In the genomic region with DNA sequence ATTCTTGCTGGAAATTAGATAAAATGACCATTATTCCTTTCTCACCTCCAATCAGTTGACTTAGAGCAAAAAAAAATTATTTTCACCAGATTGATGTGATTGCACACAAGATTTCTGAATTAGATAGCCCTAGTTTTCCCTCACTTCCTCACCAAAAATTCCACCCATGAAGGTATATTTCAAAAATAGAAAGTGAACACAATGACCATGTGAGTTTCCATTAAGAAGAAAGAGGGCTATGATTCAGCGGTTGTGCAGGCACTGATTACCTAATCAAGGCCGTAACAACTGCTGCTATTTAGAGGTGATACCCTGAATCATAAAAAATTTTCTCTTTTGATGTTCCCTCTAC, we compare ENCODE assay signal across 15 cellular contexts. TPM values are rescaled to one million over a fixed set of nuclear protein-coding genes. Genes with fewer than 3 reads are reported as not detected.
DNase-seq lines count a peak whose midpoint lies in the region; ATAC-seq, FAIRE-seq and TF ChIP-seq lines count a peak whose summit lies in the region.
"Had no signal": no experiment of that assay in that cellular context is flagged by ENCODE, and none has a peak within 500 bp of the region (broad histone marks: within the 10 kb centered on the region; RNA-seq: fewer than 3 reads in every experiment).

No MANE protein-coding gene starts in this region.

- H3K4me2 ChIP-seq in HepG2 (ENCODE audit: low read depth, low read length), result no peak overlapping the region
- H3K4me2 ChIP-seq: smooth muscle cell had no signal

- POLR2A ChIA-PET in HepG2 (lab: Yijun Ruan, JAX), result no interaction called here

- H3K4me1 ChIP-seq in liver (ENCODE audit: control insufficient read depth in 4 of 4, insufficient read depth in 4 of 4, low read length in 3 of 4), result peaks cover 3 to 42% (median 18%) of the 10 kb centered on the region in 4 donors
- peaks cover 11% of the 10 kb centered on the region for H3K4me1 ChIP-seq in HepG2 (ENCODE audit: insufficient read depth, low read length)
- H3K4me1 ChIP-seq in vagina, result no peaks in the 10 kb centered on the region

- no peaks in the 10 kb centered on the region for H3K27me3 ChIP-seq in liver (ENCODE audit: control insufficient read depth in 4 of 4, insufficient read depth in 4 of 4, low read length in 3 of 4)
- peaks cover 0 to 12% of the 10 kb centered on the region in 2 experiments; a peak in 2 of 5 replicates for H3K27me3 ChIP-seq in HepG2 (ENCODE audit: control insufficient read depth in 1 of 2, insufficient read depth in 2 of 2, low read length in 2 of 2)
- no peaks in the 10 kb centered on the region for H3K27me3 ChIP-seq in brain microvascular endothelial cell (replicated peaks)
- no peaks in the 10 kb centered on the region for H3K27me3 ChIP-seq in vagina
- no peaks in the 10 kb centered on the region for H3K27me3 ChIP-seq in H7 (ENCODE audit: control insufficient read depth, insufficient read depth, low read length)

- no peaks in the 10 kb centered on the region for H4K20me1 ChIP-seq in HepG2 (ENCODE audit: insufficient read depth, low read length)

- H2AFZ ChIP-seq in HepG2 (ENCODE audit: low read length), result no peak overlapping the region

- H3K27ac ChIP-seq in liver (ENCODE audit: low read depth in 1 of 2, low read length in 2 of 2) (peak overlapping the region; percentile 61 to 84), HepG2 (ENCODE audit: extremely low read length, insufficient read depth, low read length) (no peak overlapping the region), brain microvascular endothelial cell (no peak overlapping the region), vagina (peak overlapping the region; percentile 46)

- in situ Hi-C loops in HepG2 (cut with HindIII; ENCODE audit: extremely low pct_ligation_motif_present, low pct_unique_long_range_greater_than_20kb) (no loop called here), brain microvascular endothelial cell (cut with HindIII; ENCODE audit: low pct_ligation_motif_present, low sequenced_read_pairs) (no loop called here)

- H3K4me3 ChIP-seq in liver (ENCODE audit: low read depth in 1 of 3, low read length in 3 of 3) (no peak overlapping the region), HepG2 (replicated peaks in 1 of 3; ENCODE audit: insufficient read depth in 1 of 3, low read depth in 2 of 3, low read length in 3 of 3) (no peak overlapping the region), brain microvascular endothelial cell (ENCODE audit: low read depth, low read length) (no peak overlapping the region), vagina (no peak overlapping the region), H7 (ENCODE audit: insufficient read depth, low read depth, low read length) (no peak overlapping the region)
- H3K4me3 ChIP-seq: smooth muscle cell had no signal

- TF ChIP-seq POLR2A in HepG2 (IDR thresholded peaks at IDR 0.05; ENCODE audit: insufficient read depth in 1 of 2, low read depth in 2 of 2, low read length in 2 of 2) (no peak), vagina (IDR thresholded peaks at IDR 0.05) (no peak)

- no peak for FAIRE-seq in HepG2 (lab: Jason Lieb, UNC)
- FAIRE-seq: GM12892 had no signal

- no peaks in the 10 kb centered on the region for H3K79me2 ChIP-seq in HepG2 (ENCODE audit: insufficient read depth, low read length)

- BruUV-seq in HepG2 (replicated peaks; lab: Mats Ljungman, UMichigan), result no TSS peak

- H3K9ac ChIP-seq in liver (ENCODE audit: low read depth in 1 of 2, low read length in 2 of 2) (no peak overlapping the region), HepG2 (ENCODE audit: insufficient read depth, low read depth, low read length) (no peak overlapping the region)

- intact Hi-C loops in HepG2 (cut with micrococcal nuclease; ENCODE audit: unreplicated experiment), result no loop called here
- intact Hi-C loops in vagina (cut with DNase I), result no loop called here

- ATAC-seq in HepG2 (no peak), GM21825 (IDR thresholded peaks at IDR 0.05; ENCODE audit: unreplicated experiment) (no peak)
- ATAC-seq: natural killer cell had no signal

- TF ChIP-seq RAD21 in liver (IDR thresholded peaks at IDR 0.05) (no peak), HepG2 (CRISPR knock-in tag; IDR thresholded peaks at IDR 0.05) (no peak)

- TF ChIP-seq CTCF in liver (IDR thresholded peaks at IDR 0.05; ENCODE audit: low read depth, low read length, missing input control) (no peak), HepG2 (CRISPR knock-in tag; IDR thresholded peaks at IDR 0.05) (no peak), brain microvascular endothelial cell (IDR thresholded peaks at IDR 0.05; ENCODE audit: low read depth, low read length, missing control alignments) (no peak), vagina (IDR thresholded peaks at IDR 0.05) (no peak)

- H3K9me3 ChIP-seq in liver (ENCODE audit: control insufficient read depth in 4 of 4, low read length in 3 of 4) (no peaks in the 10 kb centered on the region), HepG2 (ENCODE audit: low read length) (no peaks in the 10 kb centered on the region), vagina (no peaks in the 10 kb centered on the region)

- H3K36me3 ChIP-seq in liver (ENCODE audit: control insufficient read depth in 4 of 4, insufficient read depth in 3 of 4, low read depth in 1 of 4, low read length in 3 of 4) (no peaks in the 10 kb centered on the region), HepG2 (replicated peaks in 1 of 2; ENCODE audit: control insufficient read depth in 1 of 2, insufficient read depth in 2 of 2, low read length in 2 of 2) (no peaks in the 10 kb centered on the region), brain microvascular endothelial cell (replicated peaks) (no peaks in the 10 kb centered on the region), vagina (no peaks in the 10 kb centered on the region), H7 (replicated peaks; ENCODE audit: control insufficient read depth, insufficient read depth, low read length) (no peaks in the 10 kb centered on the region)

- WGBS in liver, result 48% methylated on average over 2 of the region's 2 CpGs
- 29% methylated on average over 2 of the region's 2 CpGs for WGBS in HepG2 (ENCODE audit: low lambda C conversion rate)

- no peak for DNase-seq in HepG2 (ENCODE audit: low spot score)
- DNase-seq in brain microvascular endothelial cell, result peak; percentile 35
- peak; percentile 54 for DNase-seq in kidney tubule cell (ENCODE audit: low spot score)
- DNase-seq in vagina (ENCODE audit: extremely low spot score in 2 of 2), result no peak
- DNase-seq in H7, result no peak
- no peak for DNase-seq in pons (ENCODE audit: low spot score)
- DNase-seq: activated T-cell treated with anti-CD3 and anti-CD28 coated beads, Interleukin-2, amount 50 U/mL, for 24 hours; anterior cingulate cortex; DMS153; Kasumi-1; natural killer cell had no signal

- CTCF ChIA-PET in HepG2 (lab: Yijun Ruan, JAX; ENCODE audit: low intra/inter-chr PET ratio, low total read pairs), result no interaction called here

- TF ChIP-seq EP300 in HepG2 (IDR thresholded peaks at IDR 0.05; ENCODE audit: low read depth in 2 of 2, low read length in 2 of 2) (no peak), HepG2 (CRISPR knock-in tag; IDR thresholded peaks at IDR 0.05; ENCODE audit: borderline replicate concordance) (no peak)

TF ChIP-seq in liver, 16 proteins besides CTCF, POLR2A, EP300 and RAD21 (continues in another document):
- TF ChIP-seq, protein P1, sequence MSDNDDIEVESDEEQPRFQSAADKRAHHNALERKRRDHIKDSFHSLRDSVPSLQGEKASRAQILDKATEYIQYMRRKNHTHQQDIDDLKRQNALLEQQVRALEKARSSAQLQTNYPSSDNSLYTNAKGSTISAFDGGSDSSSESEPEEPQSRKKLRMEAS (IDR thresholded peaks at IDR 0.05), result no peak
- no peak for TF ChIP-seq GABPA (IDR thresholded peaks at IDR 0.05 in 1 of 2, conservative IDR thresholded peaks at IDR 0.05 in 1 of 2)
- TF ChIP-seq HNF4G (IDR thresholded peaks at IDR 0.05), result no peak
- TF ChIP-seq HNF4A (conservative IDR thresholded peaks at IDR 0.05), result no peak
- TF ChIP-seq TAF1 (conservative IDR thresholded peaks at IDR 0.05), result no peak
- peak in 1 of 2 donors; percentile 17 for TF ChIP-seq RXRA (IDR thresholded peaks at IDR 0.05)

TF ChIP-seq in HepG2, 621 proteins besides CTCF, POLR2A, EP300 and RAD21 (continues in another document):
- no peak for TF ChIP-seq MBNL3 (CRISPR knock-in tag; conservative IDR thresholded peaks at IDR 0.05)

RNA-seq across cellular contexts. Expression of a gene that starts 19.5 kb away (rescaled TPM):
- total RNA-seq in liver (10 to 100 TPM; 14.8 to 89.9 TPM), HepG2 (2016; rRNA removed; fragmentation: Illumina TruSeq; extraction: Trizol) (17.7 and 18.3 TPM in 2 replicates), vagina (31.9 TPM)
- polyA plus RNA-seq in liver (10 to 100 TPM; 20.2 to 29.9 TPM), HepG2 (2011; rRNA removed) (13.8 and 15.7 TPM in 2 replicates)
- 3.1 and 4.5 TPM in 2 replicates for total RNA-seq in HepG2 (2016; cell fraction: cytosol; rRNA removed; fragmentation: Illumina TruSeq; extraction: Trizol; ENCODE audit: low read depth)
- total RNA-seq in HepG2 (2016; cell fraction: insoluble cytoplasmic fraction; rRNA removed; fragmentation: Illumina TruSeq; extraction: Trizol), result 16.3 and 18.8 TPM in 2 replicates
- total RNA-seq in HepG2 (2016; cell fraction: membrane; rRNA removed; fragmentation: Illumina TruSeq; extraction: Trizol), result 6.5 and 7.8 TPM in 2 replicates
- total RNA-seq in HepG2 (2016; cell fraction: nucleus; rRNA removed; fragmentation: Illumina TruSeq; extraction: Trizol), result 29.6 and 31.7 TPM in 2 replicates
- 8.0 and 13.3 TPM in 2 replicates for polyA plus RNA-seq in HepG2 (2011; cell fraction: cytosol; rRNA removed)
- 38.4 and 38.5 TPM in 2 replicates for polyA plus RNA-seq in HepG2 (2011; cell fraction: nucleus; rRNA removed)
- 18.4 and 27.5 TPM in 2 replicates for polyA plus RNA-seq in HepG2 (2012)
- 0.49 and 0.67 TPM in 2 replicates for polyA plus RNA-seq in HepG2 (2016; cell fraction: cytosol; fragmentation: Illumina TruSeq; extraction: Trizol; ENCODE audit: low read depth)
- polyA plus RNA-seq in HepG2 (2016; cell fraction: insoluble cytoplasmic fraction; fragmentation: Illumina TruSeq; extraction: Trizol; ENCODE audit: low read depth), result 8.9 and 11.7 TPM in 2 replicates
- 1.2 and 1.7 TPM in 2 replicates for polyA plus RNA-seq in HepG2 (2016; cell fraction: membrane; fragmentation: Illumina TruSeq; extraction: Trizol; ENCODE audit: low read depth)
- 17.2 and 18.1 TPM in 2 replicates for polyA plus RNA-seq in HepG2 (2016; cell fraction: nucleus; fragmentation: Illumina TruSeq; extraction: Trizol; ENCODE audit: insufficient read depth, low read depth)
- 7.3 and 40.9 TPM in 2 replicates for polyA minus RNA-seq in HepG2 (2011; rRNA and poly(A)+ RNA removed; ENCODE audit: low replicate concordance)
- 20.8 and 29.0 TPM in 2 replicates for polyA minus RNA-seq in HepG2 (2011; cell fraction: cytosol; rRNA and poly(A)+ RNA removed)
- 158 and 172 TPM in 2 replicates for polyA minus RNA-seq in HepG2 (2011; cell fraction: nucleus; rRNA and poly(A)+ RNA removed)
- total RNA-seq in H7 (2014; rRNA removed; shearing (Covaris generic)), result 5.5 and 6.1 TPM in 2 replicates

Comparison
In these comparisons a context has a peak if more than half of its experiments do, and no peak if none do; other contexts are left out.
1. H3K27ac ChIP-seq: peak in liver (2 of 2) and vagina (single experiment); none in HepG2 (single experiment) and brain microvascular endothelial cell (single experiment).
2. DNase-seq: peak in brain microvascular endothelial cell (single experiment) and kidney tubule cell (single experiment); none in HepG2 (single experiment), vagina (0 of 2), H7 (single experiment) and pons (single experiment).